In the genomic region with DNA sequence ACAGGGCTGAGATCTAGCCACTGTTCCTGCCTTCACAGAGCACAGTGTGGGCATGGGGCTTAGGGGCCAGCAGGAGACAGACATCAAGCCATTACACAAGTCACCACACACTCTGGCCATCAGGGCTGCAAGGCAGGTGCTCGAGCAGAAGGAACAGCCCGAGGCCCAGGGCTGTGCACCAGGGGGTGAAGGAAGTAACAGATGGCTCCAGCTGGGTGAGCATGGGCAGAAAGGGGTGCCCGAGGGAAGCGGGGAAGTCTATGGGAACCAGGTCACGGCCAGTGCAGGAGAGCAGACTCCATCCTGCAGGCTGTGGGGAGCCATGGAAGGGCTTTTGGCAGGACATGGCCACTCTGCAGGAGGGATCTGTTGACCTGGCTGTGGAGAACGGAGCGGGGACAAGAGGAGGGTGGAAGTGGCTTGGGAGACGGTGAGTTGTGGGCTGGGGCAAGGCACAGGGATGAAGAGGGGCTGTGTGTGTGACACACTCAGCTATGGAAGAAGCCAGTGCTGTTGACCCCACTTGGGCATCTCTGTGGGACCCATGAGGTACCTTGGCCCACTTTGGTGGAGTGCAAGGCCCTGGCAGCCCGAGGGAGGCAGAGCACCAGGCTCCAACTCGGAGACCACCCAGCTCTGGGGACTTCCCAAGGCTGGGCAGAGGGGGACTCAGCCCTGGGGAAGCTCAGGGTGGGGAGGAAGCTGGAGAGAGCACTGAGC, we compare ENCODE assay signal across 9 cellular contexts. TPM values are rescaled to one million over a fixed set of nuclear protein-coding genes. Genes with fewer than 3 reads are reported as not detected.
A peak's percentile ranks its signal among the peaks of the same experiment; 100 is the strongest.
DNase-seq lines count a peak whose midpoint lies in the region; ATAC-seq, FAIRE-seq and TF ChIP-seq lines count a peak whose summit lies in the region.
"Had no signal": no experiment of that assay in that cellular context is flagged by ENCODE, and none has a peak within 500 bp of the region (broad histone marks: within the 10 kb centered on the region; RNA-seq: fewer than 3 reads in every experiment).

No MANE protein-coding gene starts in this region.

- H3K27me3 ChIP-seq in WERI-Rb-1 (ENCODE audit: insufficient read depth, low read depth, severe bottlenecking) (no peaks in the 10 kb centered on the region), testis (no peaks in the 10 kb centered on the region)

- H3K9me3 ChIP-seq in WERI-Rb-1 (ENCODE audit: severe bottlenecking) (no peaks in the 10 kb centered on the region), kidney (ENCODE audit: control insufficient read depth in 1 of 2, low read length in 2 of 2) (no peaks in the 10 kb centered on the region), testis (no peaks in the 10 kb centered on the region)

- no peaks in the 10 kb centered on the region for H3K27me3 Mint-ChIP-seq in T-helper 1 cell treated with Interleukin-12 subunit alpha and Interleukin-12 subunit beta and Interleukin-4 antibody, amounts not matched to agents 30 μg/mL and 1 μg/mL, for 36 hours (ENCODE audit: low read depth)

- H3K27ac Mint-ChIP-seq in T-helper 1 cell treated with Interleukin-12 subunit alpha and Interleukin-12 subunit beta and Interleukin-4 antibody, amounts not matched to agents 30 μg/mL and 1 μg/mL, for 36 hours = no peak overlapping the region

- no peak for TF ChIP-seq CTCF in WERI-Rb-1 (IDR thresholded peaks at IDR 0.05; ENCODE audit: low read depth, low read length)
- no peak for TF ChIP-seq CTCF in kidney (IDR thresholded peaks at IDR 0.05; ENCODE audit: borderline replicate concordance, extremely low read depth, insufficient read depth)
- TF ChIP-seq CTCF in testis (IDR thresholded peaks at IDR 0.05) = no peak

- ATAC-seq in GM18502 (IDR thresholded peaks at IDR 0.05; ENCODE audit: poor library complexity, unreplicated experiment) = no peak

- no peak overlapping the region for H3K4me3 ChIP-seq in WERI-Rb-1 (ENCODE audit: low read depth, low read length)
- no peak overlapping the region for H3K4me3 ChIP-seq in kidney (ENCODE audit: low read length in 2 of 2)
- no peak overlapping the region for H3K4me3 ChIP-seq in testis
- H3K4me3 ChIP-seq: SK-N-MC had no signal

- H3K27ac ChIP-seq in WERI-Rb-1 (no peak overlapping the region), kidney (ENCODE audit: low read depth in 2 of 2, low read length in 2 of 2) (peak overlapping the region; percentile 43 to 59), testis (peak overlapping the region; percentile 6 to 97)

- DNase-seq in T-helper 1 cell = no peak
- peak; percentile 36 for DNase-seq in WERI-Rb-1
- no peak for DNase-seq in kidney
- DNase-seq in testis = no peak
- no peak for DNase-seq in NCI-H2029 (lab: John Stamatoyannopoulos, UW)
- no peak for DNase-seq in stimulated activated naive CD4-positive, alpha-beta T cell (lab: John Stamatoyannopoulos, UW)

- WGBS in testis, 2 donors = 50 to 69% methylated on average over 8 to 10 of the region's 10 CpGs

- H3K4me1 ChIP-seq in kidney (ENCODE audit: control insufficient read depth in 1 of 2, insufficient read depth in 1 of 2, low read depth in 1 of 2, low read length in 2 of 2) (peaks cover 15 to 37% of the 10 kb centered on the region in 2 donors), testis (peaks cover 44% of the 10 kb centered on the region)

- intact Hi-C loops in kidney (cut with DNase I) = no loop called here
- intact Hi-C loops in testis (cut with DNase I; ENCODE audit: low total_unique reads) = no loop called here

- H3K36me3 Mint-ChIP-seq in T-helper 1 cell treated with Interleukin-12 subunit alpha and Interleukin-12 subunit beta and Interleukin-4 antibody, amounts not matched to agents 30 μg/mL and 1 μg/mL, for 36 hours (ENCODE audit: low read depth) = peaks cover 15% of the 10 kb centered on the region

- no peak for FAIRE-seq in kidney (lab: Jason Lieb, UNC)

- no peak overlapping the region for H3K9ac ChIP-seq in kidney (ENCODE audit: low read length in 2 of 2)

- peak overlapping the region; percentile 44 for H3K4me3 Mint-ChIP-seq in T-helper 1 cell treated with Interleukin-12 subunit alpha and Interleukin-12 subunit beta and Interleukin-4 antibody, amounts not matched to agents 30 μg/mL and 1 μg/mL, for 36 hours

- H3K36me3 ChIP-seq in WERI-Rb-1 = no peaks in the 10 kb centered on the region; the same call in 1 of the 2 replicates
- no peaks in the 10 kb centered on the region for H3K36me3 ChIP-seq in kidney (ENCODE audit: control insufficient read depth in 1 of 2, insufficient read depth in 2 of 2, low read length in 2 of 2)
- no peaks in the 10 kb centered on the region for H3K36me3 ChIP-seq in testis (ENCODE audit: low read depth, missing control alignments)

- H3K9me3 Mint-ChIP-seq in T-helper 1 cell treated with Interleukin-12 subunit alpha and Interleukin-12 subunit beta and Interleukin-4 antibody, amounts not matched to agents 30 μg/mL and 1 μg/mL, for 36 hours = no peaks in the 10 kb centered on the region

- H3K4me1 Mint-ChIP-seq in T-helper 1 cell treated with Interleukin-12 subunit alpha and Interleukin-12 subunit beta and Interleukin-4 antibody, amounts not matched to agents 30 μg/mL and 1 μg/mL, for 36 hours (ENCODE audit: low read depth) = peaks cover 21% of the 10 kb centered on the region

- no peak for TF ChIP-seq POLR2A in testis (IDR thresholded peaks at IDR 0.05)

RNA-seq across cellular contexts. Expression of a gene that starts 3.6 kb away (rescaled TPM):
- total RNA-seq in kidney (38.0 TPM), testis (10 to 100 TPM; 54.4 to 54.8 TPM)
- polyA plus RNA-seq in kidney (ENCODE audit: insufficient read depth, low read depth, low replicate concordance) (52.0 TPM), testis (ENCODE audit: insufficient read depth, low read depth, low replicate concordance) (89.2 TPM)

RNA-seq across cellular contexts. Expression of a gene that starts 4.0 kb away (rescaled TPM):
- 51.2 TPM for total RNA-seq in kidney
- 150 TPM for polyA plus RNA-seq in kidney (ENCODE audit: insufficient read depth, low read depth, low replicate concordance)
- 100 to 1,000 TPM; 215 to 243 TPM for total RNA-seq in testis
- 304 TPM for polyA plus RNA-seq in testis (ENCODE audit: insufficient read depth, low read depth, low replicate concordance)

RNA-seq across cellular contexts. Expression of a gene that starts 15.1 kb away (rescaled TPM):
- total RNA-seq in kidney (3.2 TPM), testis (1 to 10 TPM; 1.7 to 2.0 TPM)
- polyA plus RNA-seq in kidney (ENCODE audit: insufficient read depth, low read depth, low replicate concordance) (0.37 TPM), testis (ENCODE audit: insufficient read depth, low read depth, low replicate concordance) (1.7 TPM)

RNA-seq across cellular contexts. Expression of a gene that starts 24.8 kb away (rescaled TPM):
- total RNA-seq in kidney = 26.1 TPM
- polyA plus RNA-seq in kidney (ENCODE audit: insufficient read depth, low read depth, low replicate concordance) = 31.8 TPM
- 100 to 1,000 TPM in 1 of 2 donors, 10 to 100 TPM in 1; 77.1 to 102 TPM for total RNA-seq in testis
- 17.1 TPM for polyA plus RNA-seq in testis (ENCODE audit: insufficient read depth, low read depth, low replicate concordance)

RNA-seq across cellular contexts. Expression of a gene that starts 27.0 kb away (rescaled TPM):
- total RNA-seq in kidney = 58.0 TPM
- 105 TPM for polyA plus RNA-seq in kidney (ENCODE audit: insufficient read depth, low read depth, low replicate concordance)
- total RNA-seq in testis = 100 to 1,000 TPM; 144 to 149 TPM
- 131 TPM for polyA plus RNA-seq in testis (ENCODE audit: insufficient read depth, low read depth, low replicate concordance)
